In the genomic region with DNA sequence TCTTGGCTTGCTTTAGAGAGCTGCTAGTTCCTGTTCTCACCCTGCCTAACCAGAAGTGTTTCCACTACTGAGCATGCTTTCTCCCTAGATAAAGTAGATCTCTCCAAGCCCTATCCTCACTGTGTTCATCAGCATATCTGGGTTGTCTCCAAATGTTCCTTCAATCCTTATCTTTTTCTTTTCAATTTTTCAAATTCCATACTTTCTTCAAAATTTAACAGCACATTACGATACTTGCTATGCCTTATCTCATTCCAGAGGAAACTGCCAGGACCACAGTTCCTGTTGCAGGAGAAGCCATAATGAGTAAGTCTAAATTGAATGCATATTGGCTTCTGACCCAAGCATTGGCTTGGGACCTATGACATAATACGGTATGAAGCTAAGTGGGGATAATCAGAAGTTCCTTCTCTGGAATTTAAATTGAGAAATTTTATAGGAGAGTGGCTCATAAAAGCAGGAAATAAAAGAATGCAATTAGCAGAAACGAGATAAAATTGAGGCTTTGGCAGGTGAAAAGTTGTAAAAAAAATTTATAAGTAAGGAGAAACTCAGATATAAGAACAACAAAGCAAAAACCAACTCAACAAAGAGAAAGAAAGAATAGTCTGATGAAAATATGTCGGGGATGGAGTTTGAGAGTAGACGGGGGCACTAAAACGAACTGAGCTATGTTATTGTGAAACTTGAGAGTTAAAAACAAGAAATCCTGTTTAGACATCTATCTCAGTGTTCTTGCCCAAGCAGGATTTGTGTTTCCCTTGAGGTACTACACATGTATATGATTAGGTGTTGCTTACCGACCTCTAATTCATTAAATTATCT, we compare ENCODE assay signal across 14 cellular contexts.
A peak's percentile ranks its signal among the peaks of the same experiment; 100 is the strongest.
DNase-seq lines count a peak whose midpoint lies in the region; ATAC-seq, FAIRE-seq and TF ChIP-seq lines count a peak whose summit lies in the region.
"Had no signal": no experiment of that assay in that cellular context is flagged by ENCODE, and none has a peak within 500 bp of the region (broad histone marks: within the 10 kb centered on the region; RNA-seq: fewer than 3 reads in every experiment).

No MANE protein-coding gene starts in this region.

- H3K4ac ChIP-seq in IMR-90 (ENCODE audit: low read depth, low read length): no peak overlapping the region; the same call in 1 of the 2 replicates

- H3K4me3 ChIP-seq in AG04450 (ENCODE audit: low read depth, low read length) (no peak overlapping the region), IMR-90 (ENCODE audit: insufficient read depth, low read depth, low read length) (no peak overlapping the region), GM12878 (no peak overlapping the region)
- H3K4me3 ChIP-seq: esophagus muscularis mucosa, thyroid gland had no signal

- peak overlapping the region; percentile 63 for H2BK5ac ChIP-seq in IMR-90 (ENCODE audit: low read depth, low read length, poor library complexity, severe bottlenecking)

- H3K79me2 ChIP-seq in GM12878 (ENCODE audit: control insufficient read depth, insufficient read depth, low read length): no peaks in the 10 kb centered on the region

- TF ChIP-seq CTCF in AG04450 (IDR thresholded peaks at IDR 0.05; ENCODE audit: low read depth, low read length) (no peak), IMR-90 (conservative IDR thresholded peaks at IDR 0.05; ENCODE audit: low read depth, low read length) (no peak), GM12878 (IDR thresholded peaks at IDR 0.05 in 2 of 3, conservative IDR thresholded peaks at IDR 0.05 in 1 of 3; ENCODE audit: control insufficient read depth in 2 of 3, extremely low read depth in 1 of 3, insufficient read depth in 1 of 3, low read depth in 3 of 3, low read length in 3 of 3) (no peak)

- H3K9ac ChIP-seq in IMR-90 (ENCODE audit: low read depth, low read length) (no peak overlapping the region), GM12878 (ENCODE audit: control insufficient read depth, insufficient read depth, low read length) (no peak overlapping the region)

- no peak overlapping the region for H3K23ac ChIP-seq in IMR-90 (ENCODE audit: low read depth, low read length)

- no peaks in the 10 kb centered on the region for H3K27me3 ChIP-seq in AG04450 (ENCODE audit: control insufficient read depth, insufficient read depth, low read length)
- H3K27me3 ChIP-seq in IMR-90 (ENCODE audit: control insufficient read depth, insufficient read depth, low read length): no peaks in the 10 kb centered on the region
- H3K27me3 ChIP-seq in GM12878 (replicated peaks in 1 of 2; ENCODE audit: control insufficient read depth in 2 of 2, insufficient read depth in 2 of 2, low read length in 1 of 2): no peaks in the 10 kb centered on the region; a peak in 2 of 4 replicates
- H3K27me3 ChIP-seq: BE2C, esophagus muscularis mucosa, thyroid gland had no signal

- H3K18ac ChIP-seq in IMR-90 (ENCODE audit: low read depth, low read length): peak overlapping the region; percentile 89; the same call in 1 of the 2 replicates

- no peak for TF ChIP-seq EP300 in GM12878 (IDR thresholded peaks at IDR 0.05; ENCODE audit: borderline replicate concordance in 1 of 2, control insufficient read depth in 1 of 2, low read depth in 2 of 2, low read length in 2 of 2)

- RAD21 ChIA-PET in GM12878 (lab: Charles Lee; ENCODE audit: unreplicated experiment): no interaction called here

- FAIRE-seq in GM12878 (lab: Jason Lieb, UNC): peak; percentile 77
- FAIRE-seq: HepG2 had no signal

- intact Hi-C loops in IMR-90 (cut with micrococcal nuclease): no loop called here
- intact Hi-C loops in GM12878 (cut with micrococcal nuclease; ENCODE audit: unreplicated experiment): no loop called here

- no peaks in the 10 kb centered on the region for H3K4me1 ChIP-seq in IMR-90 (ENCODE audit: control insufficient read depth, insufficient read depth, low read length)
- H3K4me1 ChIP-seq in GM12878 (ENCODE audit: control insufficient read depth, insufficient read depth, low read length): no peaks in the 10 kb centered on the region
- H3K4me1 ChIP-seq: BE2C, esophagus muscularis mucosa, thyroid gland had no signal

- DNase-seq in AG04450 (ENCODE audit: low read depth, low spot score): peak; percentile 3
- peak; percentile 76 for DNase-seq in IMR-90
- no peak for DNase-seq in GM12878 (ENCODE audit: low read depth, low spot score)
- DNase-seq in iris pigment epithelial cell (ENCODE audit: low read depth): peak; percentile 77
- no peak for DNase-seq in GM19240 (ENCODE audit: insufficient read length, low spot score)
- no peak for DNase-seq in germinal center (ENCODE audit: low spot score)
- DNase-seq in activated CD4-positive, alpha-beta T cell treated with anti-CD3 and anti-CD28 coated beads, Interleukin-2, amount 50 U/mL, for 4 hours: no peak
- DNase-seq: BE2C, DMS53, NCI-H1048, thyroid gland had no signal

- H3K4me2 ChIP-seq in IMR-90 (ENCODE audit: low read depth, low read length) (peak overlapping the region; percentile 69; the same call in 1 of the 2 replicates), GM12878 (ENCODE audit: control insufficient read depth, insufficient read depth) (no peak overlapping the region)

- H4K5ac ChIP-seq in IMR-90 (ENCODE audit: low read depth, low read length): peak overlapping the region; percentile 43; the same call in 1 of the 2 replicates

- dilution Hi-C loops in IMR-90 (cut with HindIII; ENCODE audit: low sequenced_read_pairs, unreplicated experiment): no loop called here

- BruUV-seq in IMR-90 (replicated peaks; lab: Mats Ljungman, UMichigan): no TSS peak
- no TSS peak for BruUV-seq in GM12878 (replicated peaks; lab: Mats Ljungman, UMichigan)

- H3K79me1 ChIP-seq in IMR-90 (ENCODE audit: low read depth in 1 of 2, low read length in 2 of 2): no peaks in the 10 kb centered on the region

- H2AK9ac ChIP-seq in IMR-90 (replicated peaks; ENCODE audit: low read depth, low read length, poor library complexity): no peak overlapping the region

- no peak overlapping the region for H2BK15ac ChIP-seq in IMR-90 (ENCODE audit: low read depth, low read length)

- H2AK5ac ChIP-seq in IMR-90 (ENCODE audit: low read depth, low read length): no peak overlapping the region

- H3K36me3 ChIP-seq in IMR-90 (ENCODE audit: control insufficient read depth, insufficient read depth, low read length) (no peaks in the 10 kb centered on the region), GM12878 (ENCODE audit: control insufficient read depth in 2 of 2, insufficient read depth in 2 of 2, low read length in 1 of 2) (no peaks in the 10 kb centered on the region)
- H3K36me3 ChIP-seq: BE2C, esophagus muscularis mucosa, thyroid gland had no signal

- H2BK20ac ChIP-seq in IMR-90 (ENCODE audit: low read depth, low read length): no peak overlapping the region; the same call in 1 of the 2 replicates

- no peak overlapping the region for H3K14ac ChIP-seq in IMR-90 (replicated peaks; ENCODE audit: low read depth, low read length)

- 86 to 100% methylated on average over 1 of the region's 7 CpGs for WGBS in IMR-90 (ENCODE audit: extremely low coverage in 2 of 2, insufficient read length in 1 of 2), 2 experiments
- 39% methylated on average over 7 of the region's 7 CpGs for WGBS in GM12878 (ENCODE audit: insufficient coverage, insufficient replicate concordance, low lambda C conversion rate, missing lambda C conversion rate)

- CTCF ChIA-PET in AG04450 (lab: Charles Lee) (no interaction called here), IMR-90 (lab: Yijun Ruan, JAX) (interaction anchor here (1.0 kb wide), 1 partner anchor 13 kb away, joined by 3 read pairs; no protein-coding TSS in a partner anchor), GM12878 (lab: Yijun Ruan, JAX) (no interaction called here)

- TF ChIP-seq POLR2A in IMR-90 (IDR thresholded peaks at IDR 0.05; ENCODE audit: low read depth, low read length) (no peak), GM12878 (IDR thresholded peaks at IDR 0.05; ENCODE audit: low read depth, low read length) (no peak)

- no peaks in the 10 kb centered on the region for H3K9me1 ChIP-seq in IMR-90 (ENCODE audit: insufficient read depth, low read length)

- ATAC-seq in IMR-90 (ENCODE audit: low read depth) (peak; percentile 64), GM12878 (no peak), GM21786 (IDR thresholded peaks at IDR 0.05; ENCODE audit: unreplicated experiment) (no peak)
- ATAC-seq: HepG2 had no signal

- in situ Hi-C loops in IMR-90 (cut with MboI; ENCODE audit: low sequenced_read_pairs): no loop called here
- in situ Hi-C loops in GM12878 (cut with MboI): no loop called here

- SMC1A ChIA-PET in GM12878 (lab: Charles Lee; ENCODE audit: uncharacterized antibody, unreplicated experiment): interaction anchor here (0.6 to 1.6 kb wide), 2 partner anchors 13 to 1607 kb away, joined by 3 read pairs; no protein-coding TSS in a partner anchor

- H4K20me1 ChIP-seq in IMR-90 (ENCODE audit: insufficient read depth, low read length) (no peaks in the 10 kb centered on the region), GM12878 (ENCODE audit: control insufficient read depth, insufficient read depth) (no peaks in the 10 kb centered on the region)

- H3K27ac ChIP-seq in AG04450 (ENCODE audit: low read depth, low read length) (no peak overlapping the region), IMR-90 (ENCODE audit: insufficient read depth, low read length) (no peak overlapping the region), GM12878 (ENCODE audit: control insufficient read depth, insufficient read depth) (no peak overlapping the region)
- H3K27ac ChIP-seq: esophagus muscularis mucosa, thyroid gland had no signal

- H4K91ac ChIP-seq in IMR-90 (ENCODE audit: insufficient read depth, low read depth, low read length): no peak overlapping the region

- H4K8ac ChIP-seq in IMR-90 (ENCODE audit: low read depth in 2 of 2, low read length in 2 of 2): peak overlapping the region in 1 of 2 experiments; percentile 46; a peak in 1 of 4 replicates

- TF ChIP-seq RAD21 in IMR-90 (IDR thresholded peaks at IDR 0.05; ENCODE audit: low read length): no peak
- TF ChIP-seq RAD21 in GM12878 (IDR thresholded peaks at IDR 0.05; ENCODE audit: insufficient read depth, low read depth, low read length): no peak

- H3K9me3 ChIP-seq in AG04450 (ENCODE audit: control insufficient read depth, insufficient read depth, low read length) (no peaks in the 10 kb centered on the region), IMR-90 (ENCODE audit: control insufficient read depth, insufficient read depth, low read length) (no peaks in the 10 kb centered on the region), GM12878 (replicated peaks; ENCODE audit: control insufficient read depth, insufficient read depth, low read length) (no peaks in the 10 kb centered on the region)
- H3K9me3 ChIP-seq: BE2C, esophagus muscularis mucosa, thyroid gland had no signal

- H2AFZ ChIP-seq in IMR-90 (replicated peaks; ENCODE audit: low read length, poor library complexity) (no peak overlapping the region), GM12878 (ENCODE audit: control insufficient read depth, low read depth, low read length) (no peak overlapping the region)

- 0 out of 2 replicates have a peak overlapping the region, but pooled peaks have one; percentile 1 for H2BK120ac ChIP-seq in IMR-90 (ENCODE audit: low read depth, low read length)

- H3K56ac ChIP-seq in IMR-90 (ENCODE audit: extremely low read depth, insufficient read depth, low read length): no peak overlapping the region

- POLR2A ChIA-PET in AG04450 (lab: Yijun Ruan, JAX): no interaction called here
- POLR2A ChIA-PET in IMR-90 (lab: Charles Lee; ENCODE audit: unreplicated experiment): no interaction called here
- POLR2A ChIA-PET in GM12878 (lab: Charles Lee): no interaction called here

TF ChIP-seq in GM12878, 131 proteins besides CTCF, POLR2A, EP300 and RAD21 (continues in another document):
- no peak for TF ChIP-seq NR2F1 (conservative IDR thresholded peaks at IDR 0.05)
- no peak for TF ChIP-seq STAT1 (conservative IDR thresholded peaks at IDR 0.05)

Comparison
In these comparisons a context has a peak if more than half of its experiments do, and no peak if none do; other contexts are left out.
1. DNase-seq: peak in AG04450 (single experiment), IMR-90 (single experiment) and iris pigment epithelial cell (single experiment); none in GM12878 (single experiment), GM19240 (single experiment), germinal center (single experiment) and activated CD4-positive, alpha-beta T cell treated with anti-CD3 and anti-CD28 coated beads, Interleukin-2, amount 50 U/mL, for 4 hours (0 of 2).